21 cellular contexts compared by ENCODE assay signal in the genomic region with DNA sequence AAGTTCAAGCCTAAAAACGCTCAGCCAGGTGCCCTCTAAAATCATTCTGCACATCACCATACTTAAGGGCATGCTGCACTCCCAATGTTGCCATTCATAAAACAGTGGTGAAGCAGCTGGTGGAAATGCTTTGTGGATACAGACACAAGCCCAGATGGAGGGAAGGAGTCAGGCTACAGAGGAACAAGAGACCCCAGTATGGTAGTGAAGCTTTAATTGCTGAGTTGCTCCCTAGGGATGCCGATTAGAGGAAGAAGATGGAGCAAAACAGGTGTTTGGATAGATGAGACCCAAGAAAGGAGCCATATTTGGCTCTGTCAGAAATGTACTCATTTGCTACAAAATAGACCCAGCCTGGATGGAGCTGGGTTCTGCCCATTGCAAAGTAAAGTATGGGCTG.
DNase-seq lines count a peak whose midpoint lies in the region.
"Had no signal": no experiment of that assay in that cellular context is flagged by ENCODE, and none has a peak within 500 bp of the region (broad histone marks: within the 10 kb centered on the region; RNA-seq: fewer than 3 reads in every experiment).

No MANE protein-coding gene starts in this region.

- H3K4me1 ChIP-seq in SJCRH30, result no peaks in the 10 kb centered on the region
- H3K4me1 ChIP-seq: A549 had no signal

- H3K36me3 ChIP-seq in SJCRH30, result no peaks in the 10 kb centered on the region
- H3K36me3 ChIP-seq: BLaER1 treated with 17β-estradiol and CSF1 and Interleukin-3, amounts not matched to agents 10 nM and 100 nM had no signal

- H3K27me3 ChIP-seq in SJCRH30, result no peaks in the 10 kb centered on the region
- H3K27me3 ChIP-seq: BLaER1 treated with 17β-estradiol and CSF1 and Interleukin-3, amounts not matched to agents 10 nM and 100 nM had no signal

- no peak overlapping the region for H3K4me3 ChIP-seq in SJCRH30
- H3K4me3 ChIP-seq: A549; BLaER1 treated with 17β-estradiol and CSF1 and Interleukin-3, amounts not matched to agents 10 nM and 100 nM; GM12878 had no signal

- H3K27ac ChIP-seq in SJCRH30, result no peak overlapping the region
- H3K27ac ChIP-seq: 22Rv1; A549; BLaER1 treated with 17β-estradiol and CSF1 and Interleukin-3, amounts not matched to agents 10 nM and 100 nM; C4-2B had no signal

- H3K9me3 ChIP-seq in SJCRH30 (replicated peaks), result no peaks in the 10 kb centered on the region

- DNase-seq in NCI-H2171 treated with DMSO at 0.1 percent for 48 hours (lab: John Stamatoyannopoulos, UW) (peak; percentile 20), NCI-H2171 (lab: John Stamatoyannopoulos, UW) (no peak), SJCRH30 (peak; percentile 12 to 59), NOMO-1 treated with dmso at 0.1 percent for 144 hours (lab: John Stamatoyannopoulos, UW; ENCODE audit: unreplicated experiment) (no peak), dedifferentiated amniotic fluid mesenchymal stem cell (ENCODE audit: extremely low spot score) (no peak)
- DNase-seq: AML-193; CD4-positive, alpha-beta T cell; CD8-positive, alpha-beta T cell; COR-L47; DMS 273 treated with DMSO at 0.1 percent for 48 hours; DMS153; DMS53; DMS79; DND-41; EL; GDM1 had no signal

Comparison
In these comparisons a context has a peak if more than half of its experiments do, and no peak if none do; other contexts are left out.
1. DNase-seq: peak in NCI-H2171 treated with DMSO at 0.1 percent for 48 hours (single experiment) and SJCRH30 (2 of 2); none in NCI-H2171 (single experiment), NOMO-1 treated with dmso at 0.1 percent for 144 hours (single experiment) and dedifferentiated amniotic fluid mesenchymal stem cell (single experiment).